Comparison of ENCODE assay signal across 22 cellular contexts in genomic region chr9:101352892-101353462, GRCh38. TPM values are rescaled to one million over a fixed set of nuclear protein-coding genes. Genes with fewer than 3 reads are reported as not detected.
DNase-seq lines count a peak whose midpoint lies in the region; ATAC-seq, FAIRE-seq and TF ChIP-seq lines count a peak whose summit lies in the region.
"Had no signal": no experiment of that assay in that cellular context is flagged by ENCODE, and none has a peak within 500 bp of the region (broad histone marks: within the 10 kb centered on the region; RNA-seq: fewer than 3 reads in every experiment).

No MANE protein-coding gene starts in this region.

- H4K91ac ChIP-seq in trophoblast cell (ENCODE audit: low read depth, low read length), result no peak overlapping the region

- H3K4me1 Mint-ChIP-seq in GM23338, result no peaks in the 10 kb centered on the region
- H3K4me1 Mint-ChIP-seq in activated CD8-positive, alpha-beta T cell treated with anti-CD3 and anti-CD28 coated beads, Interleukin-2, amount 10 ng/mL, durations not matched to agents 7 days and 5 days (ENCODE audit: low read depth), result no peaks in the 10 kb centered on the region
- H3K4me1 Mint-ChIP-seq: B cell; CD4-positive, CD25-positive, alpha-beta regulatory T cell; CD8-positive, alpha-beta memory T cell had no signal

- H3K79me2 ChIP-seq in GM23338 (replicated peaks; ENCODE audit: insufficient read depth) (no peaks in the 10 kb centered on the region), K562 (ENCODE audit: control insufficient read depth, insufficient read depth, low read length) (no peaks in the 10 kb centered on the region), trophoblast cell (ENCODE audit: control insufficient read depth, insufficient read depth, low read length, poor library complexity) (no peaks in the 10 kb centered on the region)

- H3K4me1 ChIP-seq in GM23338 (ENCODE audit: insufficient read depth), result no peaks in the 10 kb centered on the region
- H3K4me1 ChIP-seq in K562 (replicated peaks in 1 of 2; ENCODE audit: control insufficient read depth in 2 of 2, insufficient read depth in 2 of 2, low read length in 2 of 2), result peaks cover 0 to 5% of the 10 kb centered on the region in 2 experiments; a peak in 3 of 5 replicates
- no peaks in the 10 kb centered on the region for H3K4me1 ChIP-seq in trophoblast cell (ENCODE audit: control insufficient read depth in 1 of 2, insufficient read depth in 2 of 2, low read length in 2 of 2)
- H3K4me1 ChIP-seq: BLaER1 treated with 17β-estradiol and CSF1 and Interleukin-3, amounts not matched to agents 10 nM and 100 nM had no signal

- FAIRE-seq in K562 (lab: Jason Lieb, UNC), result no peak
- FAIRE-seq: D721Med, HTR-8/SVneo had no signal

- no peak overlapping the region for H3K27ac Mint-ChIP-seq in GM23338
- H3K27ac Mint-ChIP-seq in activated CD8-positive, alpha-beta T cell treated with anti-CD3 and anti-CD28 coated beads, Interleukin-2, amount 10 ng/mL, durations not matched to agents 7 days and 5 days, result no peak overlapping the region
- H3K27ac Mint-ChIP-seq: B cell; CD4-positive, CD25-positive, alpha-beta regulatory T cell; CD8-positive, alpha-beta memory T cell; HFFc6 had no signal

- TF ChIP-seq POLR2A in K562 (conservative IDR thresholded peaks at IDR 0.05), result no peak

- H3K9me1 ChIP-seq in K562 (ENCODE audit: control insufficient read depth, insufficient read depth, low read length), result no peaks in the 10 kb centered on the region

- H2BK12ac ChIP-seq in trophoblast cell (ENCODE audit: low read length), result no peak overlapping the region

- no peak overlapping the region for H3K18ac ChIP-seq in trophoblast cell (ENCODE audit: low read length)

- no peak overlapping the region for H4K8ac ChIP-seq in trophoblast cell (ENCODE audit: low read depth, low read length)

- ATAC-seq in GM23338 (no peak), K562 (no peak; the same call in 2 of the 3 replicates)
- ATAC-seq in activated CD8-positive, alpha-beta T cell treated with anti-CD3 and anti-CD28 coated beads, Interleukin-2, amount 10 ng/mL, durations not matched to agents 7 days and 5 days, result no peak
- ATAC-seq: HCT116 had no signal

- H2AFZ ChIP-seq in GM23338, result peak overlapping the region; percentile 52; the same call in 1 of the 2 replicates
- peak overlapping the region; percentile 69 for H2AFZ ChIP-seq in K562 (ENCODE audit: low read depth, low read length)
- H2AFZ ChIP-seq in trophoblast cell (ENCODE audit: insufficient read depth, low read length, poor library complexity), result no peak overlapping the region

- peaks cover 5% of the 10 kb centered on the region; the same call in 1 of the 2 replicates for H3K9me2 ChIP-seq in GM23338 (ENCODE audit: insufficient read depth)

- CTCF ChIA-PET in K562 (lab: Yijun Ruan, JAX; ENCODE audit: low intra/inter-chr PET ratio), result no interaction called here
- CTCF ChIA-PET in activated CD8-positive, alpha-beta T cell treated with anti-CD3 and anti-CD28 coated beads, Interleukin-2, amount 10 ng/mL, durations not matched to agents 7 days and 5 days (lab: Charles Lee), result no interaction called here

- H3K79me1 ChIP-seq in trophoblast cell (ENCODE audit: low read length), result no peaks in the 10 kb centered on the region

- H3K23ac ChIP-seq in trophoblast cell (ENCODE audit: low read length), result no peak overlapping the region

- H2BK5ac ChIP-seq in trophoblast cell (ENCODE audit: low read depth, low read length, poor library complexity), result no peak overlapping the region

- H3K4me2 ChIP-seq in GM23338 (no peak overlapping the region), K562 (ENCODE audit: insufficient read depth, low read length) (no peak overlapping the region), trophoblast cell (ENCODE audit: low read length) (no peak overlapping the region)
- H3K4me2 ChIP-seq: BLaER1 treated with 17β-estradiol and CSF1 and Interleukin-3, amounts not matched to agents 10 nM and 100 nM had no signal

- H4K12ac ChIP-seq in trophoblast cell (ENCODE audit: low read depth, low read length), result no peak overlapping the region

- no peak overlapping the region for H2BK120ac ChIP-seq in trophoblast cell (ENCODE audit: insufficient read depth, low read length, poor library complexity)

- H3K27me3 Mint-ChIP-seq in GM23338 (ENCODE audit: insufficient read depth, low read depth, poor library complexity), result peaks cover 4% of the 10 kb centered on the region
- H3K27me3 Mint-ChIP-seq in activated CD8-positive, alpha-beta T cell treated with anti-CD3 and anti-CD28 coated beads, Interleukin-2, amount 10 ng/mL, durations not matched to agents 7 days and 5 days (ENCODE audit: low read depth), result peaks cover 9% of the 10 kb centered on the region

- H3K36me3 Mint-ChIP-seq in GM23338 (ENCODE audit: low read depth), result no peaks in the 10 kb centered on the region
- no peaks in the 10 kb centered on the region for H3K36me3 Mint-ChIP-seq in activated CD8-positive, alpha-beta T cell treated with anti-CD3 and anti-CD28 coated beads, Interleukin-2, amount 10 ng/mL, durations not matched to agents 7 days and 5 days (ENCODE audit: low read depth)
- H3K36me3 Mint-ChIP-seq: CD4-positive, CD25-positive, alpha-beta regulatory T cell; CD8-positive, alpha-beta memory T cell had no signal

- H3K4me3 ChIP-seq in GM23338, result no peak overlapping the region
- H3K4me3 ChIP-seq in K562, result no peak overlapping the region
- no peak overlapping the region for H3K4me3 ChIP-seq in trophoblast cell (ENCODE audit: low read depth, low read length)
- H3K4me3 ChIP-seq: BLaER1 treated with 17β-estradiol and CSF1 and Interleukin-3, amounts not matched to agents 10 nM and 100 nM had no signal

- H3K27ac ChIP-seq in 22Rv1, result peak overlapping the region; percentile 43; the same call in 1 of the 2 replicates
- H3K27ac ChIP-seq in GM23338 (ENCODE audit: low read depth), result no peak overlapping the region
- H3K27ac ChIP-seq in K562 (ENCODE audit: extremely low read depth, low read depth, low read length), result no peak overlapping the region
- no peak overlapping the region for H3K27ac ChIP-seq in trophoblast cell (ENCODE audit: low read depth, low read length)
- H3K27ac ChIP-seq: BLaER1 treated with 17β-estradiol and CSF1 and Interleukin-3, amounts not matched to agents 10 nM and 100 nM had no signal

- BruUV-seq in K562 (replicated peaks; lab: Mats Ljungman, UMichigan), result no TSS peak

- no peak for TF ChIP-seq RAD21 in K562 (CRISPR knock-in tag; conservative IDR thresholded peaks at IDR 0.05 in 1 of 2, IDR thresholded peaks at IDR 0.05 in 1 of 2)

- H3K36me3 ChIP-seq in GM23338 (ENCODE audit: insufficient read depth), result no peaks in the 10 kb centered on the region
- H3K36me3 ChIP-seq in K562 (ENCODE audit: control insufficient read depth, insufficient read depth, low read length), result no peaks in the 10 kb centered on the region
- H3K36me3 ChIP-seq in trophoblast cell (ENCODE audit: control insufficient read depth in 1 of 2, insufficient read depth in 2 of 2, low read length in 2 of 2), result no peaks in the 10 kb centered on the region
- H3K36me3 ChIP-seq: BLaER1 treated with 17β-estradiol and CSF1 and Interleukin-3, amounts not matched to agents 10 nM and 100 nM had no signal

- no peaks in the 10 kb centered on the region for H3F3A ChIP-seq in GM23338 (replicated peaks; ENCODE audit: low read depth)

- H3K9ac ChIP-seq in K562 (ENCODE audit: insufficient read depth in 1 of 2, low read depth in 2 of 2, low read length in 2 of 2) (no peak overlapping the region), trophoblast cell (ENCODE audit: low read length) (peak overlapping the region; percentile 40)
- H3K9ac ChIP-seq: BLaER1 treated with 17β-estradiol and CSF1 and Interleukin-3, amounts not matched to agents 10 nM and 100 nM had no signal

- H3K9me3 Mint-ChIP-seq in GM23338, result peaks cover 3% of the 10 kb centered on the region; the same call in 1 of the 3 replicates
- H3K9me3 Mint-ChIP-seq in activated CD8-positive, alpha-beta T cell treated with anti-CD3 and anti-CD28 coated beads, Interleukin-2, amount 10 ng/mL, durations not matched to agents 7 days and 5 days (ENCODE audit: insufficient read depth), result no peaks in the 10 kb centered on the region
- H3K9me3 Mint-ChIP-seq: HFFc6 had no signal

- 43% methylated on average over 6 of the region's 6 CpGs for WGBS in K562 (ENCODE audit: insufficient coverage, low coverage, missing lambda C conversion rate)
- no CpG with 5 or more reads among the region's 6 CpGs for WGBS in trophoblast cell (ENCODE audit: extremely low coverage, insufficient coverage, insufficient read length)

- H3K27me3 ChIP-seq in GM23338 (ENCODE audit: insufficient read depth), result no peaks in the 10 kb centered on the region
- no peaks in the 10 kb centered on the region for H3K27me3 ChIP-seq in K562 (ENCODE audit: control insufficient read depth in 2 of 2, insufficient read depth in 2 of 2, low read length in 2 of 2)
- H3K27me3 ChIP-seq in trophoblast cell (ENCODE audit: insufficient read depth, low read length), result no peaks in the 10 kb centered on the region
- H3K27me3 ChIP-seq: BLaER1 treated with 17β-estradiol and CSF1 and Interleukin-3, amounts not matched to agents 10 nM and 100 nM had no signal

- no peak overlapping the region for H3K4me3 Mint-ChIP-seq in GM23338
- no peak overlapping the region for H3K4me3 Mint-ChIP-seq in activated CD8-positive, alpha-beta T cell treated with anti-CD3 and anti-CD28 coated beads, Interleukin-2, amount 10 ng/mL, durations not matched to agents 7 days and 5 days
- H3K4me3 Mint-ChIP-seq: B cell; CD4-positive, CD25-positive, alpha-beta regulatory T cell; CD8-positive, alpha-beta memory T cell; HFFc6 had no signal

- no peaks in the 10 kb centered on the region for H4K20me1 ChIP-seq in GM23338 (replicated peaks; ENCODE audit: insufficient read depth)
- no peaks in the 10 kb centered on the region for H4K20me1 ChIP-seq in K562 (replicated peaks; ENCODE audit: control insufficient read depth, insufficient read depth, low read length)
- H4K20me1 ChIP-seq: BLaER1 treated with 17β-estradiol and CSF1 and Interleukin-3, amounts not matched to agents 10 nM and 100 nM had no signal

- TF ChIP-seq CTCF in 22Rv1 (IDR thresholded peaks at IDR 0.05), result no peak
- no peak for TF ChIP-seq CTCF in GM23338 (conservative IDR thresholded peaks at IDR 0.05; ENCODE audit: low read depth in 2 of 2)
- no peak for TF ChIP-seq CTCF in K562 (IDR thresholded peaks at IDR 0.05 in 2 of 3, conservative IDR thresholded peaks at IDR 0.05 in 1 of 3; ENCODE audit: insufficient read depth in 2 of 3, low read depth in 1 of 3, low read length in 3 of 3)

- H3K4ac ChIP-seq in trophoblast cell (ENCODE audit: low read depth, low read length), result no peak overlapping the region

- no peaks in the 10 kb centered on the region; the same call in 1 of the 2 replicates for H3K9me3 ChIP-seq in K562 (replicated peaks; ENCODE audit: control insufficient read depth, insufficient read depth, low read depth, low read length)
- peaks cover 5% of the 10 kb centered on the region for H3K9me3 ChIP-seq in trophoblast cell (ENCODE audit: insufficient read depth, low read depth, low read length)
- H3K9me3 ChIP-seq: BLaER1 treated with 17β-estradiol and CSF1 and Interleukin-3, amounts not matched to agents 10 nM and 100 nM had no signal

- H2AK5ac ChIP-seq in trophoblast cell (ENCODE audit: low read length), result no peak overlapping the region

- no peak for DNase-seq in GM23338 (ENCODE audit: low spot score)
- no peak for DNase-seq in K562 (ENCODE audit: extremely low read depth in 1 of 4, low spot score in 3 of 4)
- DNase-seq in trophoblast cell, result no peak
- no peak for DNase-seq in kidney glomerular epithelial cell (lab: John Stamatoyannopoulos, UW)
- no peak for DNase-seq in NCI-H2029 treated with DMSO at 0.1 percent for 48 hours (lab: John Stamatoyannopoulos, UW)
- no peak for DNase-seq in activated CD8-positive, alpha-beta T cell treated with anti-CD3 and anti-CD28 coated beads, Interleukin-2, amount 10 ng/mL, durations not matched to agents 7 days and 5 days
- DNase-seq: 8988T; CD4-positive, CD25-positive, alpha-beta regulatory T cell; CD8-positive, alpha-beta memory T cell; COR-L47; DMS153; DMS79; GDM1; GOT3; H7; HFFc6 had no signal

- intact Hi-C loops in K562 (cut with micrococcal nuclease), result no loop called here

- no peak overlapping the region for H3K14ac ChIP-seq in trophoblast cell (ENCODE audit: low read length)

- POLR2A ChIA-PET in K562 (lab: Yijun Ruan, JAX), result no interaction called here
- POLR2A ChIA-PET in activated CD8-positive, alpha-beta T cell treated with anti-CD3 and anti-CD28 coated beads, Interleukin-2, amount 10 ng/mL, durations not matched to agents 7 days and 5 days (lab: Charles Lee), result no interaction called here

- in situ Hi-C loops in K562 (cut with MboI), result no loop called here

- TF ChIP-seq EP300 in K562 (IDR thresholded peaks at IDR 0.05; ENCODE audit: low read length), result no peak

RNA-seq across cellular contexts. Expression of gene BAAT, which starts 31.8 kb away (rescaled TPM):
- 0.14 and 0.58 TPM in 2 replicates for total RNA-seq in GM23338 (2014; rRNA removed; shearing (Covaris generic))
- polyA plus RNA-seq in GM23338 (2016; fragmentation: Nextera tagmentation; extraction: Ambion mirVana) (0.08 and 0.12 TPM in 2 replicates), K562 (2011; rRNA removed) (0.17 and 0.23 TPM in 2 replicates), K562 (2014; fragmentation: Illumina TruSeq; extraction: Trizol) (0.25 and 0.33 TPM in 2 replicates), K562 (2014; fragmentation: Nextera tagmentation; extraction: Ambion mirVana) (under 1 TPM; 0.53 to 0.76 TPM), K562 (2014; rRNA removed) (0.28 and 0.88 TPM in 2 replicates)
- total RNA-seq in K562 (2011; cell fraction: chromatin; rRNA removed; ENCODE audit: low replicate concordance), result 0.32 and 0.49 TPM in 2 replicates
- 0.17 and 0.39 TPM in 2 replicates for total RNA-seq in K562 (2011; cell fraction: nucleolus; rRNA removed)
- 0.22 and 0.46 TPM in 2 replicates for total RNA-seq in K562 (2011; cell fraction: nucleoplasm; rRNA removed)
- total RNA-seq in K562 (2014; rRNA removed) (0.24 and 0.32 TPM in 2 replicates), K562 (2014; rRNA removed; fragmentation: Illumina TruSeq; extraction: Trizol) (0.26 and 0.40 TPM in 2 replicates), K562 (2015; rRNA removed; fragmentation: Illumina TruSeq; extraction: Trizol) (0.25 and 0.26 TPM in 2 replicates), K562 (2021) (0.27 and 0.36 TPM in 2 replicates)
- 0.04 and 0.22 TPM in 2 replicates for polyA plus RNA-seq in K562 (2011; cell fraction: cytosol; rRNA removed)
- polyA plus RNA-seq in K562 (2011; cell fraction: nucleus; rRNA removed), result 0.28 and 0.67 TPM in 2 replicates
- polyA plus RNA-seq in K562 (2012), result 0.15 and 0.16 TPM in 2 replicates
- 0.14 and 0.15 TPM in 2 replicates for polyA minus RNA-seq in K562 (2011; rRNA and poly(A)+ RNA removed)
- not detected in 2 replicates for polyA minus RNA-seq in K562 (2011; cell fraction: cytosol; rRNA and poly(A)+ RNA removed)
- 0.13 and 0.22 TPM in 2 replicates for polyA minus RNA-seq in K562 (2011; cell fraction: nucleus; rRNA and poly(A)+ RNA removed)
- polyA plus RNA-seq in trophoblast cell (2013), result 0.12 TPM in 2 replicates
- total RNA-seq in activated CD8-positive, alpha-beta T cell treated with anti-CD3 and anti-CD28 coated beads, Interleukin-2, amount 10 ng/mL, durations not matched to agents 7 days and 5 days, result not detected
- total RNA-seq: B cell; CD8-positive, alpha-beta memory T cell had no signal

RNA-seq across cellular contexts. Expression of gene MRPL50, which starts 45.4 kb away (rescaled TPM):
- total RNA-seq in GM23338 (2014; rRNA removed; shearing (Covaris generic)), result 25.5 and 27.8 TPM in 2 replicates
- polyA plus RNA-seq in GM23338 (2016; fragmentation: Nextera tagmentation; extraction: Ambion mirVana), result 55.5 and 59.0 TPM in 2 replicates
- 5.5 and 17.9 TPM in 2 replicates for total RNA-seq in K562 (2011; cell fraction: chromatin; rRNA removed; ENCODE audit: low replicate concordance)
- total RNA-seq in K562 (2011; cell fraction: nucleolus; rRNA removed), result 3.6 and 3.8 TPM in 2 replicates
- 13.2 and 25.3 TPM in 2 replicates for total RNA-seq in K562 (2011; cell fraction: nucleoplasm; rRNA removed)
- total RNA-seq in K562 (2014; rRNA removed), result 17.5 and 21.8 TPM in 2 replicates
- total RNA-seq in K562 (2014; rRNA removed; fragmentation: Illumina TruSeq; extraction: Trizol), result 37.5 and 42.5 TPM in 2 replicates
- total RNA-seq in K562 (2015; rRNA removed; fragmentation: Illumina TruSeq; extraction: Trizol), result 34.0 and 37.4 TPM in 2 replicates
- total RNA-seq in K562 (2021), result 19.7 and 21.9 TPM in 2 replicates
- 34.4 and 46.7 TPM in 2 replicates for polyA plus RNA-seq in K562 (2011; rRNA removed)
- polyA plus RNA-seq in K562 (2011; cell fraction: cytosol; rRNA removed), result 7.0 and 16.5 TPM in 2 replicates
- 13.0 and 22.6 TPM in 2 replicates for polyA plus RNA-seq in K562 (2011; cell fraction: nucleus; rRNA removed)
- 10.1 and 18.7 TPM in 2 replicates for polyA plus RNA-seq in K562 (2012)
- 31.9 and 36.9 TPM in 2 replicates for polyA plus RNA-seq in K562 (2014; fragmentation: Illumina TruSeq; extraction: Trizol)
- 100 to 1,000 TPM in 1 of 2 experiments, 10 to 100 TPM in 1; 80.1 to 107 TPM for polyA plus RNA-seq in K562 (2014; fragmentation: Nextera tagmentation; extraction: Ambion mirVana)
- 20.4 and 26.8 TPM in 2 replicates for polyA plus RNA-seq in K562 (2014; rRNA removed)
- 11.0 and 14.4 TPM in 2 replicates for polyA minus RNA-seq in K562 (2011; rRNA and poly(A)+ RNA removed)
- 3.0 and 3.5 TPM in 2 replicates for polyA minus RNA-seq in K562 (2011; cell fraction: cytosol; rRNA and poly(A)+ RNA removed)
- 9.3 and 20.3 TPM in 2 replicates for polyA minus RNA-seq in K562 (2011; cell fraction: nucleus; rRNA and poly(A)+ RNA removed)
- polyA plus RNA-seq in trophoblast cell (2013), result 10.1 and 10.3 TPM in 2 replicates
- 10 to 100 TPM in 1 of 2 experiments, 1 to 10 TPM in 1; 9.4 to 10.2 TPM for total RNA-seq in activated CD8-positive, alpha-beta T cell treated with anti-CD3 and anti-CD28 coated beads, Interleukin-2, amount 10 ng/mL, durations not matched to agents 7 days and 5 days

RNA-seq across cellular contexts. Expression of gene ZNF189, which starts 45.7 kb away (rescaled TPM):
- 10.6 and 13.8 TPM in 2 replicates for total RNA-seq in GM23338 (2014; rRNA removed; shearing (Covaris generic))
- polyA plus RNA-seq in GM23338 (2016; fragmentation: Nextera tagmentation; extraction: Ambion mirVana) (4.7 and 5.8 TPM in 2 replicates), K562 (2011; rRNA removed) (4.7 and 6.0 TPM in 2 replicates), K562 (2014; fragmentation: Illumina TruSeq; extraction: Trizol) (9.0 and 10.7 TPM in 2 replicates), K562 (2014; fragmentation: Nextera tagmentation; extraction: Ambion mirVana) (1 to 10 TPM; 2.4 to 3.5 TPM), K562 (2014; rRNA removed) (6.4 TPM in 2 replicates)
- 6.8 and 22.2 TPM in 2 replicates for total RNA-seq in K562 (2011; cell fraction: chromatin; rRNA removed; ENCODE audit: low replicate concordance)
- 4.7 and 6.1 TPM in 2 replicates for total RNA-seq in K562 (2011; cell fraction: nucleolus; rRNA removed)
- total RNA-seq in K562 (2011; cell fraction: nucleoplasm; rRNA removed), result 7.3 and 9.5 TPM in 2 replicates
- total RNA-seq in K562 (2014; rRNA removed) (6.1 and 6.3 TPM in 2 replicates), K562 (2014; rRNA removed; fragmentation: Illumina TruSeq; extraction: Trizol) (12.8 and 13.7 TPM in 2 replicates), K562 (2015; rRNA removed; fragmentation: Illumina TruSeq; extraction: Trizol) (15.3 and 15.6 TPM in 2 replicates), K562 (2021) (7.4 and 8.5 TPM in 2 replicates)
- 0.76 and 2.4 TPM in 2 replicates for polyA plus RNA-seq in K562 (2011; cell fraction: cytosol; rRNA removed)
- polyA plus RNA-seq in K562 (2011; cell fraction: nucleus; rRNA removed), result 5.0 and 5.7 TPM in 2 replicates
- polyA plus RNA-seq in K562 (2012), result 5.9 and 7.2 TPM in 2 replicates
- 10.9 and 16.2 TPM in 2 replicates for polyA minus RNA-seq in K562 (2011; rRNA and poly(A)+ RNA removed)
- polyA minus RNA-seq in K562 (2011; cell fraction: cytosol; rRNA and poly(A)+ RNA removed), result 2.3 and 3.6 TPM in 2 replicates
- polyA minus RNA-seq in K562 (2011; cell fraction: nucleus; rRNA and poly(A)+ RNA removed), result 9.2 and 19.4 TPM in 2 replicates
- polyA plus RNA-seq in trophoblast cell (2013), result 7.7 and 8.2 TPM in 2 replicates
- total RNA-seq in activated CD8-positive, alpha-beta T cell treated with anti-CD3 and anti-CD28 coated beads, Interleukin-2, amount 10 ng/mL, durations not matched to agents 7 days and 5 days, result 10 to 100 TPM in 1 of 2 experiments, 1 to 10 TPM in 1; 9.7 to 10.4 TPM
